In the genomic region with DNA sequence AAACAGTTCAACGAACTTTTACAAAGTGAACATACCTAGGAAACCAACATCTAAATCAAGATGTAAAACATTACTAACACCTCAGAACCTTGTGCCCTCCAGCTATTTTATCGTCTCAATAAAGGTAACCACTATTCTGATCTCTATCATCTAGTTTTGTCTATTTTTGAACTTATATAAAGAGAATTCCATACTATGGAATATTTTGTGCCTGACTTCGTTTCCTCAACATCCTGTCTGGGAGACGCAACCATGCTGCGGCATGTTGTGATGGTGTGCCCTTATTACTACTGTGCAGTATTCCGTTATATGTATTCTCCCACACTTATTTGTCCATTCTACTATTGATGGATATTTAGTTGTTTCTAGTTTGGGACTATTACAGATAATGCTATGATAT, we compare ENCODE assay signal across 16 cellular contexts.
DNase-seq lines count a peak whose midpoint lies in the region; ATAC-seq, FAIRE-seq and TF ChIP-seq lines count a peak whose summit lies in the region.
"Had no signal": no experiment of that assay in that cellular context is flagged by ENCODE, and none has a peak within 500 bp of the region (broad histone marks: within the 10 kb centered on the region; RNA-seq: fewer than 3 reads in every experiment).

No MANE protein-coding gene starts in this region.

- H2AFZ ChIP-seq in endothelial cell of umbilical vein (ENCODE audit: low read depth, low read length) (no peak overlapping the region), keratinocyte (ENCODE audit: control insufficient read depth, low read length) (no peak overlapping the region)
- H2AFZ ChIP-seq: GM23248 had no signal

- H3K9me3 ChIP-seq in RWPE2 (ENCODE audit: severe bottlenecking) (no peaks in the 10 kb centered on the region), endothelial cell of umbilical vein (replicated peaks; ENCODE audit: control insufficient read depth, insufficient read depth, low read length) (no peaks in the 10 kb centered on the region), keratinocyte (ENCODE audit: control insufficient read depth, low read depth, low read length) (no peaks in the 10 kb centered on the region)
- H3K9me3 ChIP-seq: Caco-2 had no signal

- H3K79me2 ChIP-seq in endothelial cell of umbilical vein (ENCODE audit: control insufficient read depth, insufficient read depth, low read length) (peaks cover 66% of the 10 kb centered on the region), keratinocyte (ENCODE audit: control insufficient read depth, insufficient read depth, low read length) (peaks cover 21% of the 10 kb centered on the region)

- POLR2A ChIA-PET in endothelial cell of umbilical vein (lab: Charles Lee), result no interaction called here

- DNase-seq in RWPE2 (ENCODE audit: low spot score), result no peak
- DNase-seq in endothelial cell of umbilical vein (ENCODE audit: low read depth, low spot score), result peak; percentile 51
- no peak for DNase-seq in keratinocyte (ENCODE audit: low read depth, low spot score)
- DNase-seq in NCI-H526 treated with DMSO at 0.1 percent for 48 hours (lab: John Stamatoyannopoulos, UW), result no peak
- no peak for DNase-seq in stimulated activated effector memory CD8-positive, alpha-beta T cell treated with anti-CD3 and anti-CD28 coated beads, Interleukin-12 subunit alpha, Interleukin-12 subunit beta, amount 100 ng/mL, for 72 hours (ENCODE audit: low spot score in 2 of 2)
- no peak for DNase-seq in urothelium cell line (ENCODE audit: low spot score)
- DNase-seq: C1 segment of cervical spinal cord; Caco-2; CD8-positive, alpha-beta T cell; DMS153; DND-41; GM23248; H9 had no signal

- H3K36me3 ChIP-seq in RWPE2 (ENCODE audit: low read depth), result peaks cover 26% of the 10 kb centered on the region
- H3K36me3 ChIP-seq in endothelial cell of umbilical vein (ENCODE audit: control insufficient read depth in 2 of 2, extremely low read depth in 1 of 2, insufficient read depth in 2 of 2, low read length in 2 of 2), result peaks cover 0 to 5% of the 10 kb centered on the region in 2 experiments
- no peaks in the 10 kb centered on the region for H3K36me3 ChIP-seq in keratinocyte (ENCODE audit: control insufficient read depth in 2 of 2, extremely low read depth in 1 of 2, insufficient read depth in 2 of 2, low read length in 2 of 2)

- H3K4me2 ChIP-seq in endothelial cell of umbilical vein (ENCODE audit: insufficient read depth, low read length) (peak overlapping the region; percentile 69), keratinocyte (ENCODE audit: control insufficient read depth, extremely low read depth, insufficient read depth, low read depth, low read length) (no peak overlapping the region)

- H3K36me3 Mint-ChIP-seq in stimulated activated effector memory CD8-positive, alpha-beta T cell treated with anti-CD3 and anti-CD28 coated beads, Interleukin-12 subunit alpha, Interleukin-12 subunit beta, amount 100 ng/mL, for 72 hours, result no peaks in the 10 kb centered on the region
- H3K36me3 Mint-ChIP-seq: CD8-positive, alpha-beta T cell had no signal

- ATAC-seq in RWPE2 (ENCODE audit: low read depth), result no peak
- ATAC-seq in stimulated activated effector memory CD8-positive, alpha-beta T cell treated with anti-CD3 and anti-CD28 coated beads, Interleukin-12 subunit alpha, Interleukin-12 subunit beta, amount 100 ng/mL, for 72 hours, result no peak
- ATAC-seq: CD8-positive, alpha-beta T cell; HCT116 had no signal

- TF ChIP-seq POLR2A in endothelial cell of umbilical vein (IDR thresholded peaks at IDR 0.05; ENCODE audit: low read depth, low read length), result no peak

- H3K4me1 ChIP-seq in RWPE2 (ENCODE audit: insufficient read depth, poor library complexity, severe bottlenecking), result peaks cover 29% of the 10 kb centered on the region
- peaks cover 16% of the 10 kb centered on the region for H3K4me1 ChIP-seq in endothelial cell of umbilical vein (ENCODE audit: control insufficient read depth, extremely low read depth, insufficient read depth, low read length)
- peaks cover 4% of the 10 kb centered on the region for H3K4me1 ChIP-seq in keratinocyte (ENCODE audit: control insufficient read depth, extremely low read depth, insufficient read depth, low read length)

- BruUV-seq in endothelial cell of umbilical vein (replicated peaks; lab: Mats Ljungman, UMichigan), result no TSS peak

- no peaks in the 10 kb centered on the region for H3K4me1 Mint-ChIP-seq in stimulated activated effector memory CD8-positive, alpha-beta T cell treated with anti-CD3 and anti-CD28 coated beads, Interleukin-12 subunit alpha, Interleukin-12 subunit beta, amount 100 ng/mL, for 72 hours

- H3K27me3 ChIP-seq in RWPE2 (ENCODE audit: insufficient read depth, poor library complexity, severe bottlenecking), result no peaks in the 10 kb centered on the region
- no peaks in the 10 kb centered on the region for H3K27me3 ChIP-seq in endothelial cell of umbilical vein (ENCODE audit: control insufficient read depth in 2 of 2, insufficient read depth in 2 of 2, low read length in 2 of 2)
- no peaks in the 10 kb centered on the region for H3K27me3 ChIP-seq in keratinocyte (ENCODE audit: control insufficient read depth, extremely low read depth, insufficient read depth, low read length)

- no peak overlapping the region for H3K4me3 ChIP-seq in RWPE2 (ENCODE audit: severe bottlenecking)
- peak overlapping the region in 1 of 3 experiments; percentile 6 for H3K4me3 ChIP-seq in endothelial cell of umbilical vein (replicated peaks in 1 of 3; ENCODE audit: insufficient read depth in 1 of 3, low read depth in 1 of 3, low read length in 3 of 3)
- H3K4me3 ChIP-seq in keratinocyte (ENCODE audit: control insufficient read depth in 2 of 3, extremely low read depth in 1 of 3, insufficient read depth in 2 of 3, low read depth in 1 of 3, low read length in 3 of 3), result no peak overlapping the region
- H3K4me3 ChIP-seq: GM23248 had no signal

- no peaks in the 10 kb centered on the region for H3K9me1 ChIP-seq in endothelial cell of umbilical vein (replicated peaks; ENCODE audit: control insufficient read depth, extremely low read depth, insufficient read depth, low read length)
- no peaks in the 10 kb centered on the region for H3K9me1 ChIP-seq in keratinocyte (ENCODE audit: control insufficient read depth, extremely low read depth, insufficient read depth, low read length)

- no peak for FAIRE-seq in endothelial cell of umbilical vein (lab: Jason Lieb, UNC)
- peak; percentile 51 for FAIRE-seq in keratinocyte (lab: Jason Lieb, UNC)
- FAIRE-seq in urothelium cell line (lab: Jason Lieb, UNC), result no peak
- FAIRE-seq: GM12892, H1 had no signal

- dilution Hi-C loops in endothelial cell of umbilical vein (cut with MboI; ENCODE audit: extremely low pct_ligation_motif_present, low sequenced_read_pairs), result no loop called here
- dilution Hi-C loops in keratinocyte (cut with MboI; ENCODE audit: extremely low pct_ligation_motif_present, low sequenced_read_pairs), result no loop called here

- peaks cover 2% of the 10 kb centered on the region for H4K20me1 ChIP-seq in endothelial cell of umbilical vein (replicated peaks; ENCODE audit: control insufficient read depth, extremely low read depth, insufficient read depth, low read length)
- H4K20me1 ChIP-seq in keratinocyte (ENCODE audit: control insufficient read depth, extremely low read depth, insufficient read depth, low read length), result no peaks in the 10 kb centered on the region

- H3K27ac ChIP-seq in RWPE2 (ENCODE audit: poor library complexity, severe bottlenecking) (peak overlapping the region; percentile 48), endothelial cell of umbilical vein (ENCODE audit: insufficient read depth, low read depth, low read length) (peak overlapping the region; percentile 75), keratinocyte (ENCODE audit: control insufficient read depth, insufficient read depth, low read length) (no peak overlapping the region)
- H3K27ac ChIP-seq: GM23248 had no signal

- CTCF ChIA-PET in endothelial cell of umbilical vein (lab: Charles Lee), result interaction anchor here (1.2 to 1.3 kb wide), 2 partner anchors 13 to 55 kb away, joined by 5 read pairs; no protein-coding TSS in a partner anchor

- H3K4me3 Mint-ChIP-seq in stimulated activated effector memory CD8-positive, alpha-beta T cell treated with anti-CD3 and anti-CD28 coated beads, Interleukin-12 subunit alpha, Interleukin-12 subunit beta, amount 100 ng/mL, for 72 hours, result no peak overlapping the region
- H3K4me3 Mint-ChIP-seq: CD8-positive, alpha-beta T cell; H9 had no signal

- H3K9ac ChIP-seq in endothelial cell of umbilical vein (replicated peaks; ENCODE audit: extremely low read depth, insufficient read depth, low read length), result peak overlapping the region; percentile 63
- no peak overlapping the region for H3K9ac ChIP-seq in keratinocyte (ENCODE audit: control insufficient read depth, extremely low read depth, insufficient read depth, low read length)
- H3K9ac ChIP-seq: GM23248 had no signal

- TF ChIP-seq CTCF in RWPE2 (IDR thresholded peaks at IDR 0.05; ENCODE audit: poor library complexity, severe bottlenecking) (no peak), endothelial cell of umbilical vein (IDR thresholded peaks at IDR 0.05; ENCODE audit: extremely low read depth in 1 of 2, insufficient read depth in 1 of 2, low read depth in 1 of 2, low read length in 2 of 2) (no peak), keratinocyte (optimal IDR thresholded peaks at IDR 0.05 in 1 of 3, IDR thresholded peaks at IDR 0.05 in 1 of 3, conservative IDR thresholded peaks at IDR 0.05 in 1 of 3; ENCODE audit: extremely low read depth in 1 of 3, insufficient read depth in 2 of 3, low read length in 3 of 3) (no peak)

- H3K27ac Mint-ChIP-seq in stimulated activated effector memory CD8-positive, alpha-beta T cell treated with anti-CD3 and anti-CD28 coated beads, Interleukin-12 subunit alpha, Interleukin-12 subunit beta, amount 100 ng/mL, for 72 hours, result no peak overlapping the region
- H3K27ac Mint-ChIP-seq: CD8-positive, alpha-beta T cell had no signal

- intact Hi-C loops in endothelial cell of umbilical vein (cut with micrococcal nuclease), result loop anchor here (1.0 kb wide), 2 partner anchors 9 to 13 kb away; no protein-coding TSS in a partner anchor

- H3K9me3 Mint-ChIP-seq in stimulated activated effector memory CD8-positive, alpha-beta T cell treated with anti-CD3 and anti-CD28 coated beads, Interleukin-12 subunit alpha, Interleukin-12 subunit beta, amount 100 ng/mL, for 72 hours, result no peaks in the 10 kb centered on the region
- H3K9me3 Mint-ChIP-seq: CD8-positive, alpha-beta T cell; H9 had no signal

TF ChIP-seq in endothelial cell of umbilical vein, 7 proteins besides CTCF, POLR2A, EP300 and RAD21:
- TF ChIP-seq MYC (IDR thresholded peaks at IDR 0.05; ENCODE audit: low read depth, low read length) (no peak), JUN (IDR thresholded peaks at IDR 0.05; ENCODE audit: borderline replicate concordance, insufficient read depth, insufficient read length, low read depth) (peak; percentile 51)
- TF ChIP-seq, protein P1, sequence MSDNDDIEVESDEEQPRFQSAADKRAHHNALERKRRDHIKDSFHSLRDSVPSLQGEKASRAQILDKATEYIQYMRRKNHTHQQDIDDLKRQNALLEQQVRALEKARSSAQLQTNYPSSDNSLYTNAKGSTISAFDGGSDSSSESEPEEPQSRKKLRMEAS (IDR thresholded peaks at IDR 0.05; ENCODE audit: insufficient read depth, insufficient read length), result no peak
